Comparison of ENCODE assay signal across 8 cellular contexts in genomic region chr10:120979435-120980315, GRCh38.
DNase-seq lines count a peak whose midpoint lies in the region; ATAC-seq, FAIRE-seq and TF ChIP-seq lines count a peak whose summit lies in the region.

No MANE protein-coding gene starts in this region.

- H3K9me2 ChIP-seq in MM.1S (replicated peaks; ENCODE audit: insufficient read depth, low read length) = no peaks in the 10 kb centered on the region

- no peak overlapping the region for H3K4me3 ChIP-seq in CD4-positive, alpha-beta memory T cell (ENCODE audit: low read length in 2 of 2)
- H3K4me3 ChIP-seq in MM.1S (ENCODE audit: low read length) = no peak overlapping the region
- peak overlapping the region; percentile 50 for H3K4me3 ChIP-seq in adipocyte (ENCODE audit: low read length)
- peak overlapping the region in 2 of 3 experiments; percentile 52 to 59 for H3K4me3 ChIP-seq in keratinocyte (ENCODE audit: control insufficient read depth in 2 of 3, extremely low read depth in 1 of 3, insufficient read depth in 2 of 3, low read depth in 1 of 3, low read length in 3 of 3)
- peak overlapping the region in 6 of 8 donors; percentile 4 to 57 (median 24) for H3K4me3 ChIP-seq in spleen

- no peak overlapping the region for H3K27ac Mint-ChIP-seq in CD4-positive, alpha-beta memory T cell

- no peaks in the 10 kb centered on the region for H3K36me3 ChIP-seq in CD4-positive, alpha-beta memory T cell (ENCODE audit: insufficient read depth, low read length)
- H3K36me3 ChIP-seq in MM.1S (replicated peaks; ENCODE audit: insufficient read depth, low read length) = no peaks in the 10 kb centered on the region
- H3K36me3 ChIP-seq in adipocyte (ENCODE audit: control insufficient read depth, insufficient read depth, low read length, severe bottlenecking) = no peaks in the 10 kb centered on the region
- no peaks in the 10 kb centered on the region for H3K36me3 ChIP-seq in keratinocyte (ENCODE audit: control insufficient read depth in 2 of 2, extremely low read depth in 1 of 2, insufficient read depth in 2 of 2, low read length in 2 of 2)
- H3K36me3 ChIP-seq in spleen = no peaks in the 10 kb centered on the region

- no peak overlapping the region for H3K9ac ChIP-seq in MM.1S (ENCODE audit: low read length)
- H3K9ac ChIP-seq in adipocyte (ENCODE audit: low read length) = no peak overlapping the region
- H3K9ac ChIP-seq in keratinocyte (ENCODE audit: control insufficient read depth, extremely low read depth, insufficient read depth, low read length) = no peak overlapping the region

- POLR2A ChIA-PET in CD4-positive, alpha-beta memory T cell (lab: Charles Lee; ENCODE audit: partially characterized antibody) = no interaction called here

- peak overlapping the region in 6 of 8 donors; percentile 33 to 79 (median 54) for H3K4me3 Mint-ChIP-seq in CD4-positive, alpha-beta memory T cell

- H3K9me3 ChIP-seq in CD4-positive, alpha-beta memory T cell (ENCODE audit: control insufficient read depth in 1 of 2, low read length in 2 of 2) = no peaks in the 10 kb centered on the region
- H3K9me3 ChIP-seq in MM.1S (replicated peaks; ENCODE audit: insufficient read depth, low read length) = no peaks in the 10 kb centered on the region
- H3K9me3 ChIP-seq in adipocyte (ENCODE audit: control insufficient read depth, low read length) = peaks cover 20% of the 10 kb centered on the region
- H3K9me3 ChIP-seq in keratinocyte (ENCODE audit: control insufficient read depth, low read depth, low read length) = peaks cover 8% of the 10 kb centered on the region
- H3K9me3 ChIP-seq in spleen = peaks cover 0 to 10% (median 0%) of the 10 kb centered on the region in 8 donors

- 3 to 6% (median 5%) methylated on average over 37 to 69 of the region's 69 CpGs for WGBS in spleen, 5 donors

- H2AFZ ChIP-seq in MM.1S (ENCODE audit: low read length) (no peak overlapping the region), keratinocyte (ENCODE audit: control insufficient read depth, low read length) (peak overlapping the region; percentile 90)

- H3K36me3 Mint-ChIP-seq in CD4-positive, alpha-beta memory T cell = no peaks in the 10 kb centered on the region

- peaks cover 0 to 7% (median 1%) of the 10 kb centered on the region in 8 donors for H3K9me3 Mint-ChIP-seq in CD4-positive, alpha-beta memory T cell

- ATAC-seq in GM18505 (IDR thresholded peaks at IDR 0.05; ENCODE audit: unreplicated experiment) = no peak

- no peak overlapping the region for H3K27ac ChIP-seq in CD4-positive, alpha-beta memory T cell (ENCODE audit: low read depth, low read length)
- H3K27ac ChIP-seq in MM.1S (ENCODE audit: low read length) (no peak overlapping the region), keratinocyte (ENCODE audit: control insufficient read depth, insufficient read depth, low read length) (no peak overlapping the region), spleen (no peak overlapping the region)

- TF ChIP-seq CTCF in MM.1S (IDR thresholded peaks at IDR 0.05; ENCODE audit: low read length) (no peak), keratinocyte (optimal IDR thresholded peaks at IDR 0.05 in 1 of 3, IDR thresholded peaks at IDR 0.05 in 1 of 3, conservative IDR thresholded peaks at IDR 0.05 in 1 of 3; ENCODE audit: extremely low read depth in 1 of 3, insufficient read depth in 2 of 3, low read length in 3 of 3) (no peak), spleen (IDR thresholded peaks at IDR 0.05 in 8 of 11, conservative IDR thresholded peaks at IDR 0.05 in 3 of 11) (no peak)

- intact Hi-C loops in CD4-positive, alpha-beta memory T cell (cut with micrococcal nuclease) = no loop called here
- intact Hi-C loops in spleen (cut with DNase I; ENCODE audit: low total_unique reads) = no loop called here

- H3K4me1 Mint-ChIP-seq in CD4-positive, alpha-beta memory T cell = peaks cover 0 to 12% (median 5%) of the 10 kb centered on the region in 4 donors

- H3K27me3 Mint-ChIP-seq in CD4-positive, alpha-beta memory T cell = peaks cover 26 to 30% of the 10 kb centered on the region in 2 donors

- no peak for FAIRE-seq in keratinocyte (lab: Jason Lieb, UNC)

- dilution Hi-C loops in keratinocyte (cut with MboI; ENCODE audit: extremely low pct_ligation_motif_present, low sequenced_read_pairs) = no loop called here

- peak in 3 of 5 donors; percentile 6 to 29 (median 12) for DNase-seq in CD4-positive, alpha-beta memory T cell
- peak; percentile 10 for DNase-seq in MM.1S
- DNase-seq in adipocyte (ENCODE audit: low read depth) = no peak
- no peak for DNase-seq in keratinocyte (ENCODE audit: low read depth, low spot score)
- DNase-seq in spleen = no peak
- no peak for DNase-seq in MV-4-11 (lab: John Stamatoyannopoulos, UW)
- DNase-seq in activated gamma-delta T cell (lab: John Stamatoyannopoulos, UW) = no peak

- H3K9me1 ChIP-seq in keratinocyte (ENCODE audit: control insufficient read depth, extremely low read depth, insufficient read depth, low read length) = no peaks in the 10 kb centered on the region

- H3K27me3 ChIP-seq in CD4-positive, alpha-beta memory T cell (ENCODE audit: insufficient read depth, low read length) = peaks cover 9% of the 10 kb centered on the region
- peaks cover 7% of the 10 kb centered on the region; the same call in 1 of the 2 replicates for H3K27me3 ChIP-seq in MM.1S (replicated peaks; ENCODE audit: insufficient read depth, low read length)
- peaks cover 38% of the 10 kb centered on the region for H3K27me3 ChIP-seq in adipocyte (replicated peaks; ENCODE audit: control insufficient read depth, insufficient read depth, low read length)
- H3K27me3 ChIP-seq in keratinocyte (ENCODE audit: control insufficient read depth, extremely low read depth, insufficient read depth, low read length) = peaks cover 29% of the 10 kb centered on the region
- H3K27me3 ChIP-seq in spleen (replicated peaks in 1 of 7) = peaks cover 0 to 96% (median 31%) of the 10 kb centered on the region in 7 donors

- H3K79me2 ChIP-seq in MM.1S (ENCODE audit: low read length) = no peaks in the 10 kb centered on the region
- H3K79me2 ChIP-seq in keratinocyte (ENCODE audit: control insufficient read depth, insufficient read depth, low read length) = no peaks in the 10 kb centered on the region

- CTCF ChIA-PET in CD4-positive, alpha-beta memory T cell (lab: Charles Lee; ENCODE audit: partially characterized antibody) = no interaction called here

- H3F3A ChIP-seq in MM.1S (ENCODE audit: insufficient read depth, low read length) = no peaks in the 10 kb centered on the region

- TF ChIP-seq POLR2A in spleen (IDR thresholded peaks at IDR 0.05) (no peak), GM18505 (IDR thresholded peaks at IDR 0.05; ENCODE audit: borderline replicate concordance, extremely low read depth, insufficient read depth, insufficient read length) (no peak)

- H3K4me2 ChIP-seq in MM.1S (ENCODE audit: low read depth, low read length) = no peak overlapping the region
- H3K4me2 ChIP-seq in keratinocyte (ENCODE audit: control insufficient read depth, extremely low read depth, insufficient read depth, low read depth, low read length) = peak overlapping the region; percentile 86

- H4K20me1 ChIP-seq in MM.1S (ENCODE audit: insufficient read depth, low read length) (no peaks in the 10 kb centered on the region), keratinocyte (ENCODE audit: control insufficient read depth, extremely low read depth, insufficient read depth, low read length) (no peaks in the 10 kb centered on the region)

- H3K4me1 ChIP-seq in CD4-positive, alpha-beta memory T cell (ENCODE audit: insufficient read depth, low read length) = peaks cover 4% of the 10 kb centered on the region
- H3K4me1 ChIP-seq in MM.1S (ENCODE audit: low read length) (no peaks in the 10 kb centered on the region), adipocyte (ENCODE audit: control insufficient read depth, insufficient read depth, low read length) (no peaks in the 10 kb centered on the region), keratinocyte (ENCODE audit: control insufficient read depth, extremely low read depth, insufficient read depth, low read length) (peaks cover 14% of the 10 kb centered on the region), spleen (peaks cover 0 to 16% (median 10%) of the 10 kb centered on the region in 6 donors)

Comparison
In these comparisons a context has a peak if more than half of its experiments do, and no peak if none do; other contexts are left out.
1. DNase-seq: peak in CD4-positive, alpha-beta memory T cell (3 of 5) and MM.1S (single experiment); none in adipocyte (single experiment), keratinocyte (single experiment), spleen (single experiment), MV-4-11 (single experiment) and activated gamma-delta T cell (single experiment).
2. H3K4me3 ChIP-seq: peak in adipocyte (single experiment), keratinocyte (2 of 3) and spleen (6 of 8); none in CD4-positive, alpha-beta memory T cell (0 of 2) and MM.1S (single experiment).